In genomic region chr3:9398715-9399708, GRCh38 we compare ENCODE assay signal across 1 cellular context.
A peak's percentile ranks its signal among the peaks of the same experiment; 100 is the strongest.
TF ChIP-seq lines count a peak whose summit lies in the region.

No MANE protein-coding gene starts in this region.

TF ChIP-seq in K562, 482 proteins besides CTCF, POLR2A, EP300 and RAD21 (continued from another document and continues in another):
- TF ChIP-seq, protein P1, sequence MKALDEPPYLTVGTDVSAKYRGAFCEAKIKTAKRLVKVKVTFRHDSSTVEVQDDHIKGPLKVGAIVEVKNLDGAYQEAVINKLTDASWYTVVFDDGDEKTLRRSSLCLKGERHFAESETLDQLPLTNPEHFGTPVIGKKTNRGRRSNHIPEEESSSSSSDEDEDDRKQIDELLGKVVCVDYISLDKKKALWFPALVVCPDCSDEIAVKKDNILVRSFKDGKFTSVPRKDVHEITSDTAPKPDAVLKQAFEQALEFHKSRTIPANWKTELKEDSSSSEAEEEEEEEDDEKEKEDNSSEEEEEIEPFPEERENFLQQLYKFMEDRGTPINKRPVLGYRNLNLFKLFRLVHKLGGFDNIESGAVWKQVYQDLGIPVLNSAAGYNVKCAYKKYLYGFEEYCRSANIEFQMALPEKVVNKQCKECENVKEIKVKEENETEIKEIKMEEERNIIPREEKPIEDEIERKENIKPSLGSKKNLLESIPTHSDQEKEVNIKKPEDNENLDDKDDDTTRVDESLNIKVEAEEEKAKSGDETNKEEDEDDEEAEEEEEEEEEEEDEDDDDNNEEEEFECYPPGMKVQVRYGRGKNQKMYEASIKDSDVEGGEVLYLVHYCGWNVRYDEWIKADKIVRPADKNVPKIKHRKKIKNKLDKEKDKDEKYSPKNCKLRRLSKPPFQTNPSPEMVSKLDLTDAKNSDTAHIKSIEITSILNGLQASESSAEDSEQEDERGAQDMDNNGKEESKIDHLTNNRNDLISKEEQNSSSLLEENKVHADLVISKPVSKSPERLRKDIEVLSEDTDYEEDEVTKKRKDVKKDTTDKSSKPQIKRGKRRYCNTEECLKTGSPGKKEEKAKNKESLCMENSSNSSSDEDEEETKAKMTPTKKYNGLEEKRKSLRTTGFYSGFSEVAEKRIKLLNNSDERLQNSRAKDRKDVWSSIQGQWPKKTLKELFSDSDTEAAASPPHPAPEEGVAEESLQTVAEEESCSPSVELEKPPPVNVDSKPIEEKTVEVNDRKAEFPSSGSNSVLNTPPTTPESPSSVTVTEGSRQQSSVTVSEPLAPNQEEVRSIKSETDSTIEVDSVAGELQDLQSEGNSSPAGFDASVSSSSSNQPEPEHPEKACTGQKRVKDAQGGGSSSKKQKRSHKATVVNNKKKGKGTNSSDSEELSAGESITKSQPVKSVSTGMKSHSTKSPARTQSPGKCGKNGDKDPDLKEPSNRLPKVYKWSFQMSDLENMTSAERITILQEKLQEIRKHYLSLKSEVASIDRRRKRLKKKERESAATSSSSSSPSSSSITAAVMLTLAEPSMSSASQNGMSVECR (CRISPR knock-in tag; IDR thresholded peaks at IDR 0.05): peak; percentile 72; the same call in 1 of the 2 replicates
- TF ChIP-seq GATAD2B (IDR thresholded peaks at IDR 0.05; ENCODE audit: borderline replicate concordance) (peak; percentile 60; the same call in 1 of the 2 replicates), ZNF143 (CRISPR knock-in tag; IDR thresholded peaks at IDR 0.05) (0 out of 2 replicates have a peak, but pooled peaks have one; percentile 38), SIN3A (IDR thresholded peaks at IDR 0.05; ENCODE audit: borderline replicate concordance in 2 of 2, control insufficient read depth in 1 of 2, low read depth in 2 of 2, low read length in 2 of 2) (0 out of 4 replicates have a peak, but pooled peaks of 1 of the 2 experiments have one; percentile 21), NR2C1 (IDR thresholded peaks at IDR 0.05) (peak; percentile 34; the same call in 1 of the 2 replicates), NR2C1 (tag; IDR thresholded peaks at IDR 0.05) (no peak), ETS2 (tag; IDR thresholded peaks at IDR 0.05; ENCODE audit: borderline replicate concordance, poor library complexity, severe bottlenecking) (no peak), PHF20 (IDR thresholded peaks at IDR 0.05; ENCODE audit: partially characterized antibody) (no peak), CBFA2T2 (conservative IDR thresholded peaks at IDR 0.05) (no peak), MTA3 (IDR thresholded peaks at IDR 0.05; ENCODE audit: borderline replicate concordance) (0 out of 2 replicates have a peak, but pooled peaks have one; percentile 9), SMARCE1 (IDR thresholded peaks at IDR 0.05) (no peak), TAF9B (IDR thresholded peaks at IDR 0.05; ENCODE audit: partially characterized antibody) (peak; percentile 58), ETV6 (IDR thresholded peaks at IDR 0.05; ENCODE audit: borderline replicate concordance in 1 of 2, low read depth in 2 of 2, low read length in 1 of 2) (no peak), ETV6 (CRISPR knock-in tag; IDR thresholded peaks at IDR 0.05; ENCODE audit: borderline replicate concordance) (no peak), BACH1 (tag; IDR thresholded peaks at IDR 0.05) (peak; percentile 65; the same call in 1 of the 2 replicates), TEAD2 (tag; IDR thresholded peaks at IDR 0.05) (no peak), FOXP1 (CRISPR knock-in tag; IDR thresholded peaks at IDR 0.05) (peak; percentile 67; the same call in 1 of the 2 replicates), YY1 (IDR thresholded peaks at IDR 0.05; ENCODE audit: borderline replicate concordance in 1 of 3, control insufficient read depth in 1 of 3, extremely low read depth in 1 of 3, insufficient read depth in 3 of 3, insufficient read length in 1 of 3, insufficient replicate concordance in 2 of 3, low read depth in 1 of 3, low read length in 2 of 3) (peak in 1 of 3 experiments; percentile 68), MAFG (tag; conservative IDR thresholded peaks at IDR 0.05) (peak; percentile 84), ATF1 (CRISPR knock-in tag; IDR thresholded peaks at IDR 0.05) (no peak), ATF1 (tag; IDR thresholded peaks at IDR 0.05) (0 out of 2 replicates have a peak, but pooled peaks have one; percentile 17), CBFA2T3 (IDR thresholded peaks at IDR 0.05) (peak; percentile 16; the same call in 1 of the 2 replicates), TSC22D4 (tag; IDR thresholded peaks at IDR 0.05) (no peak), ADNP (tag; IDR thresholded peaks at IDR 0.05) (no peak), TBL1XR1 (IDR thresholded peaks at IDR 0.05; ENCODE audit: low read length in 2 of 2) (0 out of 4 replicates have a peak, but pooled peaks of 1 of the 2 experiments have one; percentile 33), ZNF24 (IDR thresholded peaks at IDR 0.05) (no peak), FOXK2 (conservative IDR thresholded peaks at IDR 0.05 in 1 of 2, IDR thresholded peaks at IDR 0.05 in 1 of 2; ENCODE audit: low read depth in 2 of 2) (peak; percentile 52 to 68; a peak in 2 of 4 replicates), CHD4 (IDR thresholded peaks at IDR 0.05; ENCODE audit: insufficient read depth, insufficient replicate concordance, low read depth, low read length, poor library complexity, severe bottlenecking) (no peak), NUFIP1 (IDR thresholded peaks at IDR 0.05; ENCODE audit: partially characterized antibody) (no peak), TEAD1 (CRISPR knock-in tag; IDR thresholded peaks at IDR 0.05) (peak in 1 of 2 experiments; percentile 77; a peak in 1 of 4 replicates), SUPT5H (IDR thresholded peaks at IDR 0.05) (0 out of 2 replicates have a peak, but pooled peaks have one; percentile 5), MAFF (IDR thresholded peaks at IDR 0.05; ENCODE audit: low read length) (0 out of 2 replicates have a peak, but pooled peaks have one; percentile 44), MNT (conservative IDR thresholded peaks at IDR 0.05) (peak; percentile 48 to 61; a peak in 3 of 4 replicates), C11orf30 (IDR thresholded peaks at IDR 0.05; ENCODE audit: low read depth) (peak; percentile 80), TRIM24 (IDR thresholded peaks at IDR 0.05) (no peak), CEBPG (CRISPR knock-in tag; IDR thresholded peaks at IDR 0.05) (peak; percentile 79), CEBPG (tag; conservative IDR thresholded peaks at IDR 0.05 in 1 of 2, IDR thresholded peaks at IDR 0.05 in 1 of 2) (peak; percentile 54 to 93; a peak in 3 of 4 replicates), TAF1 (IDR thresholded peaks at IDR 0.05; ENCODE audit: control insufficient read depth, extremely low read depth, insufficient read depth, low read length, severe bottlenecking) (peak; percentile 65), JUND (IDR thresholded peaks at IDR 0.05; ENCODE audit: borderline replicate concordance, low read depth, low read length) (no peak), JUND (tag; IDR thresholded peaks at IDR 0.05; ENCODE audit: borderline replicate concordance, low read depth, low read length) (peak; percentile 9; the same call in 1 of the 3 replicates), RNF2 (IDR thresholded peaks at IDR 0.05) (peak; percentile 11; the same call in 1 of the 2 replicates)
- TF ChIP-seq, protein P2, sequence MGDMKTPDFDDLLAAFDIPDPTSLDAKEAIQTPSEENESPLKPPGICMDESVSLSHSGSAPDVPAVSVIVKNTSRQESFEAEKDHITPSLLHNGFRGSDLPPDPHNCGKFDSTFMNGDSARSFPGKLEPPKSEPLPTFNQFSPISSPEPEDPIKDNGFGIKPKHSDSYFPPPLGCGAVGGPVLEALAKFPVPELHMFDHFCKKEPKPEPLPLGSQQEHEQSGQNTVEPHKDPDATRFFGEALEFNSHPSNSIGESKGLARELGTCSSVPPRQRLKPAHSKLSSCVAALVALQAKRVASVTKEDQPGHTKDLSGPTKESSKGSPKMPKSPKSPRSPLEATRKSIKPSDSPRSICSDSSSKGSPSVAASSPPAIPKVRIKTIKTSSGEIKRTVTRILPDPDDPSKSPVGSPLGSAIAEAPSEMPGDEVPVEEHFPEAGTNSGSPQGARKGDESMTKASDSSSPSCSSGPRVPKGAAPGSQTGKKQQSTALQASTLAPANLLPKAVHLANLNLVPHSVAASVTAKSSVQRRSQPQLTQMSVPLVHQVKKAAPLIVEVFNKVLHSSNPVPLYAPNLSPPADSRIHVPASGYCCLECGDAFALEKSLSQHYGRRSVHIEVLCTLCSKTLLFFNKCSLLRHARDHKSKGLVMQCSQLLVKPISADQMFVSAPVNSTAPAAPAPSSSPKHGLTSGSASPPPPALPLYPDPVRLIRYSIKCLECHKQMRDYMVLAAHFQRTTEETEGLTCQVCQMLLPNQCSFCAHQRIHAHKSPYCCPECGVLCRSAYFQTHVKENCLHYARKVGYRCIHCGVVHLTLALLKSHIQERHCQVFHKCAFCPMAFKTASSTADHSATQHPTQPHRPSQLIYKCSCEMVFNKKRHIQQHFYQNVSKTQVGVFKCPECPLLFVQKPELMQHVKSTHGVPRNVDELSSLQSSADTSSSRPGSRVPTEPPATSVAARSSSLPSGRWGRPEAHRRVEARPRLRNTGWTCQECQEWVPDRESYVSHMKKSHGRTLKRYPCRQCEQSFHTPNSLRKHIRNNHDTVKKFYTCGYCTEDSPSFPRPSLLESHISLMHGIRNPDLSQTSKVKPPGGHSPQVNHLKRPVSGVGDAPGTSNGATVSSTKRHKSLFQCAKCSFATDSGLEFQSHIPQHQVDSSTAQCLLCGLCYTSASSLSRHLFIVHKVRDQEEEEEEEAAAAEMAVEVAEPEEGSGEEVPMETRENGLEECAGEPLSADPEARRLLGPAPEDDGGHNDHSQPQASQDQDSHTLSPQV (IDR thresholded peaks at IDR 0.05): 0 out of 2 replicates have a peak, but pooled peaks have one; percentile 1
- TF ChIP-seq, protein P3, sequence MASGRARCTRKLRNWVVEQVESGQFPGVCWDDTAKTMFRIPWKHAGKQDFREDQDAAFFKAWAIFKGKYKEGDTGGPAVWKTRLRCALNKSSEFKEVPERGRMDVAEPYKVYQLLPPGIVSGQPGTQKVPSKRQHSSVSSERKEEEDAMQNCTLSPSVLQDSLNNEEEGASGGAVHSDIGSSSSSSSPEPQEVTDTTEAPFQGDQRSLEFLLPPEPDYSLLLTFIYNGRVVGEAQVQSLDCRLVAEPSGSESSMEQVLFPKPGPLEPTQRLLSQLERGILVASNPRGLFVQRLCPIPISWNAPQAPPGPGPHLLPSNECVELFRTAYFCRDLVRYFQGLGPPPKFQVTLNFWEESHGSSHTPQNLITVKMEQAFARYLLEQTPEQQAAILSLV (tag; IDR thresholded peaks at IDR 0.05): peak; percentile 59
- TF ChIP-seq, protein P4, sequence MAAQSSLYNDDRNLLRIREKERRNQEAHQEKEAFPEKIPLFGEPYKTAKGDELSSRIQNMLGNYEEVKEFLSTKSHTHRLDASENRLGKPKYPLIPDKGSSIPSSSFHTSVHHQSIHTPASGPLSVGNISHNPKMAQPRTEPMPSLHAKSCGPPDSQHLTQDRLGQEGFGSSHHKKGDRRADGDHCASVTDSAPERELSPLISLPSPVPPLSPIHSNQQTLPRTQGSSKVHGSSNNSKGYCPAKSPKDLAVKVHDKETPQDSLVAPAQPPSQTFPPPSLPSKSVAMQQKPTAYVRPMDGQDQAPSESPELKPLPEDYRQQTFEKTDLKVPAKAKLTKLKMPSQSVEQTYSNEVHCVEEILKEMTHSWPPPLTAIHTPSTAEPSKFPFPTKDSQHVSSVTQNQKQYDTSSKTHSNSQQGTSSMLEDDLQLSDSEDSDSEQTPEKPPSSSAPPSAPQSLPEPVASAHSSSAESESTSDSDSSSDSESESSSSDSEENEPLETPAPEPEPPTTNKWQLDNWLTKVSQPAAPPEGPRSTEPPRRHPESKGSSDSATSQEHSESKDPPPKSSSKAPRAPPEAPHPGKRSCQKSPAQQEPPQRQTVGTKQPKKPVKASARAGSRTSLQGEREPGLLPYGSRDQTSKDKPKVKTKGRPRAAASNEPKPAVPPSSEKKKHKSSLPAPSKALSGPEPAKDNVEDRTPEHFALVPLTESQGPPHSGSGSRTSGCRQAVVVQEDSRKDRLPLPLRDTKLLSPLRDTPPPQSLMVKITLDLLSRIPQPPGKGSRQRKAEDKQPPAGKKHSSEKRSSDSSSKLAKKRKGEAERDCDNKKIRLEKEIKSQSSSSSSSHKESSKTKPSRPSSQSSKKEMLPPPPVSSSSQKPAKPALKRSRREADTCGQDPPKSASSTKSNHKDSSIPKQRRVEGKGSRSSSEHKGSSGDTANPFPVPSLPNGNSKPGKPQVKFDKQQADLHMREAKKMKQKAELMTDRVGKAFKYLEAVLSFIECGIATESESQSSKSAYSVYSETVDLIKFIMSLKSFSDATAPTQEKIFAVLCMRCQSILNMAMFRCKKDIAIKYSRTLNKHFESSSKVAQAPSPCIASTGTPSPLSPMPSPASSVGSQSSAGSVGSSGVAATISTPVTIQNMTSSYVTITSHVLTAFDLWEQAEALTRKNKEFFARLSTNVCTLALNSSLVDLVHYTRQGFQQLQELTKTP (IDR thresholded peaks at IDR 0.05; ENCODE audit: low read depth in 1 of 2, partially characterized antibody in 2 of 2): peak in 1 of 2 experiments; percentile 36
- TF ChIP-seq, protein P5, sequence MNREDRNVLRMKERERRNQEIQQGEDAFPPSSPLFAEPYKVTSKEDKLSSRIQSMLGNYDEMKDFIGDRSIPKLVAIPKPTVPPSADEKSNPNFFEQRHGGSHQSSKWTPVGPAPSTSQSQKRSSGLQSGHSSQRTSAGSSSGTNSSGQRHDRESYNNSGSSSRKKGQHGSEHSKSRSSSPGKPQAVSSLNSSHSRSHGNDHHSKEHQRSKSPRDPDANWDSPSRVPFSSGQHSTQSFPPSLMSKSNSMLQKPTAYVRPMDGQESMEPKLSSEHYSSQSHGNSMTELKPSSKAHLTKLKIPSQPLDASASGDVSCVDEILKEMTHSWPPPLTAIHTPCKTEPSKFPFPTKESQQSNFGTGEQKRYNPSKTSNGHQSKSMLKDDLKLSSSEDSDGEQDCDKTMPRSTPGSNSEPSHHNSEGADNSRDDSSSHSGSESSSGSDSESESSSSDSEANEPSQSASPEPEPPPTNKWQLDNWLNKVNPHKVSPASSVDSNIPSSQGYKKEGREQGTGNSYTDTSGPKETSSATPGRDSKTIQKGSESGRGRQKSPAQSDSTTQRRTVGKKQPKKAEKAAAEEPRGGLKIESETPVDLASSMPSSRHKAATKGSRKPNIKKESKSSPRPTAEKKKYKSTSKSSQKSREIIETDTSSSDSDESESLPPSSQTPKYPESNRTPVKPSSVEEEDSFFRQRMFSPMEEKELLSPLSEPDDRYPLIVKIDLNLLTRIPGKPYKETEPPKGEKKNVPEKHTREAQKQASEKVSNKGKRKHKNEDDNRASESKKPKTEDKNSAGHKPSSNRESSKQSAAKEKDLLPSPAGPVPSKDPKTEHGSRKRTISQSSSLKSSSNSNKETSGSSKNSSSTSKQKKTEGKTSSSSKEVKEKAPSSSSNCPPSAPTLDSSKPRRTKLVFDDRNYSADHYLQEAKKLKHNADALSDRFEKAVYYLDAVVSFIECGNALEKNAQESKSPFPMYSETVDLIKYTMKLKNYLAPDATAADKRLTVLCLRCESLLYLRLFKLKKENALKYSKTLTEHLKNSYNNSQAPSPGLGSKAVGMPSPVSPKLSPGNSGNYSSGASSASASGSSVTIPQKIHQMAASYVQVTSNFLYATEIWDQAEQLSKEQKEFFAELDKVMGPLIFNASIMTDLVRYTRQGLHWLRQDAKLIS (CRISPR knock-in tag; IDR thresholded peaks at IDR 0.05): peak; percentile 21; the same call in 1 of the 2 replicates
